In the genomic region with DNA sequence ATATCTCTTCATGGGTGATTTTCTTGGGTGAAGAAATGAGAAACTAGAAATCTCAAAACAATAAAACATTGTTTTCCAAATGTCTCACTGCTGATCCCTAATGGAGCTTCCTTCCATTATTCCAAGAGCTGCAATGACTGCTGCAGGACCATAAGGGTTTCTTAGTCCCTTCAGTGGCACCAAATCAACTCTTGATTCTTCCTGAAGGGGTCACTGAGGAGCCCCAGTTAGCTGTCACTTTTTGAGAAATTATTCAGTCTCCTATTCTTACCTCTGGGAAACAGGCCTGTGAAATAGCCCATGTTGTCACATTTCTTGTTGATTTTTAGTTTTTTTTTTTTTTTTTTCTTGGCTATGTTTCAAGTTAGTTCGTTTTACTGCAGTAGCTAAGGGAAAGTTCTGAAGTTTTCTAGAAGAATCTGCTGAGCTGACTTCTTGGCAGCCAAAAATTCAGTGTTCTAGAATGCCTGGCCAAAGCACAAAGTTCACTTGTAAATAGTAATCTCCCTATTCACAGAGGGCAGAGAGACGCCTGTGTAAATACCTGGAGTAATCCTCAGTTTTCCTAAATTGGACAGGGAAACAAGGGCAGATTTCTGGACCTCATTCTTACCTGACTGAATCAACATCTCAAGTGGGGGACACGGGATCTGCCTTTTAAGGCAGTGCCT, we compare ENCODE assay signal across 1 cellular context.
TF ChIP-seq lines count a peak whose summit lies in the region.

No MANE protein-coding gene starts in this region.

TF ChIP-seq in liver, 16 proteins besides CTCF, POLR2A, EP300 and RAD21 (continued from another document):
- TF ChIP-seq, protein P1, sequence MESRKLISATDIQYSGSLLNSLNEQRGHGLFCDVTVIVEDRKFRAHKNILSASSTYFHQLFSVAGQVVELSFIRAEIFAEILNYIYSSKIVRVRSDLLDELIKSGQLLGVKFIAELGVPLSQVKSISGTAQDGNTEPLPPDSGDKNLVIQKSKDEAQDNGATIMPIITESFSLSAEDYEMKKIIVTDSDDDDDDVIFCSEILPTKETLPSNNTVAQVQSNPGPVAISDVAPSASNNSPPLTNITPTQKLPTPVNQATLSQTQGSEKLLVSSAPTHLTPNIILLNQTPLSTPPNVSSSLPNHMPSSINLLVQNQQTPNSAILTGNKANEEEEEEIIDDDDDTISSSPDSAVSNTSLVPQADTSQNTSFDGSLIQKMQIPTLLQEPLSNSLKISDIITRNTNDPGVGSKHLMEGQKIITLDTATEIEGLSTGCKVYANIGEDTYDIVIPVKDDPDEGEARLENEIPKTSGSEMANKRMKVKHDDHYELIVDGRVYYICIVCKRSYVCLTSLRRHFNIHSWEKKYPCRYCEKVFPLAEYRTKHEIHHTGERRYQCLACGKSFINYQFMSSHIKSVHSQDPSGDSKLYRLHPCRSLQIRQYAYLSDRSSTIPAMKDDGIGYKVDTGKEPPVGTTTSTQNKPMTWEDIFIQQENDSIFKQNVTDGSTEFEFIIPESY (IDR thresholded peaks at IDR 0.05) = peak; percentile 21
- TF ChIP-seq HNF4G (IDR thresholded peaks at IDR 0.05) (peak; percentile 16), JUND (IDR thresholded peaks at IDR 0.05) (peak in 1 of 2 donors; percentile 27)
